Comparison of ENCODE assay signal across 8 cellular contexts in the genomic region with DNA sequence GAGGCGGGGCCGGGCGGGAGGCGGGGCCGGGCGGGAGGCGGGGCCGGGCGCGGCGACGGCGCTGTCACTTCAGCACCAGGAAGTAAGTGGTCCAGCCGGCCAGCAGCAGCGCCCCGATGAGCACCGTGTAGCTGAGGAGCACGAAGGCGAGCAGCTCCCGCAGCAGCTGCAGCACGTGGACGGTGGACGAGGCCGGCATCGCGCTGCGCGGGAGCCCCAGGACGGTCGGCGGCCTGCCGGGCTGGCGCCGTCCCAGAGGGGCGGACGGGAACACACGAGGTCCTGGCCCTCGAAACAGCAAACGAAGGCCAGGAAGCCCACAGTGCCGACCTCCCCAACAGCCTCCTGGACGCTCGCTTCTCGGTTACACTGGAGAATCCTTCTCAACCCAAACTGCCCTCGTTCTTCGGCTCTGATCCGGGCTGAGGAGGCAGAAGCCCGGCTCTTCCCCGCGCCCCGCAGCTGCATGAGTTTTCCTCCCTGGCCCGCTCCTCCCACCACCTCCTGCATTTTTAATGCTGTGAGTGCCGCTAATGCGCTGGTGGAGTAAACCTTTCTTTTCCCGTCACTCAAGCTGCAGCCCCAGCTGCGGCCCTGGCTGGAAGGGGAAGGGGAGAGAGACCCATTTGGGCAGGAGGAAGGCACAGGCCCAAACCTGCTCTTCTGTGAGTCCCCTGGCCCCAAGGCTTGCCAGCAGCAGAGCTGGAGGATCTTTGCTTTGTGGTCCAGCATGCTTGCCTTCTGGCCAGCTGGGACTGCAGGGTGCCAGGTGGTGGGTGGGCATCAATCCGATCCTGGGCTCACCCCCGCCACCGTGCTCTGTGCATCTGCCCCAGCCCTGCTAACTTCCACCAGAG.
A peak's percentile ranks its signal among the peaks of the same experiment; 100 is the strongest.
DNase-seq lines count a peak whose midpoint lies in the region; ATAC-seq and TF ChIP-seq lines count a peak whose summit lies in the region.

No MANE protein-coding gene starts in this region.

- H3K9me3 ChIP-seq in RWPE2 (ENCODE audit: severe bottlenecking): no peaks in the 10 kb centered on the region

- H3K27me3 Mint-ChIP-seq in T-helper 1 cell treated with Interleukin-12 subunit alpha and Interleukin-12 subunit beta and Interleukin-4 antibody, amounts not matched to agents 30 μg/mL and 1 μg/mL, for 36 hours (ENCODE audit: low read depth): no peaks in the 10 kb centered on the region
- H3K27me3 Mint-ChIP-seq in stimulated activated naive B cell treated with anti-CD40 and anti-IgM and Interleukin-4, amounts not matched to agents 10 μg/mL and 1 μg/mL and 100 μg/mL, for 72 hours: no peaks in the 10 kb centered on the region

- peaks cover 25% of the 10 kb centered on the region for H3K4me1 Mint-ChIP-seq in T-helper 1 cell treated with Interleukin-12 subunit alpha and Interleukin-12 subunit beta and Interleukin-4 antibody, amounts not matched to agents 30 μg/mL and 1 μg/mL, for 36 hours (ENCODE audit: low read depth)
- H3K4me1 Mint-ChIP-seq in stimulated activated naive B cell treated with anti-CD40 and anti-IgM and Interleukin-4, amounts not matched to agents 10 μg/mL and 1 μg/mL and 100 μg/mL, for 72 hours: peaks cover 21 to 32% of the 10 kb centered on the region in 2 donors

- peak overlapping the region; percentile 24 for H3K4me3 ChIP-seq in RWPE2 (ENCODE audit: severe bottlenecking)

- TF ChIP-seq CTCF in RWPE2 (IDR thresholded peaks at IDR 0.05; ENCODE audit: poor library complexity, severe bottlenecking): no peak

- ATAC-seq in RWPE2 (ENCODE audit: low read depth): peak; percentile 63
- ATAC-seq in stimulated activated naive B cell treated with anti-CD40 and anti-IgM and Interleukin-4, amounts not matched to agents 10 μg/mL and 1 μg/mL and 100 μg/mL, for 72 hours (replicated peaks): peak in 1 of 2 donors; percentile 54

- DNase-seq in T-helper 1 cell (no peak), RWPE2 (ENCODE audit: low spot score) (no peak), globus pallidus (ENCODE audit: low spot score) (peak; percentile 4), NCI-H510A (lab: John Stamatoyannopoulos, UW) (no peak), activated gamma-delta T cell treated with Interleukin-2 at 50 U/mL for 16 hours (no peak)
- no peak for DNase-seq in stimulated activated naive B cell treated with anti-CD40 and anti-IgM and Interleukin-4, amounts not matched to agents 10 μg/mL and 1 μg/mL and 100 μg/mL, for 72 hours
- no peak for DNase-seq in NK-92 treated with Interleukin-12 subunit alpha and Interleukin-12 subunit beta, amount 100 ng/mL, for 24 hours (lab: John Stamatoyannopoulos, UW)

- H3K27me3 ChIP-seq in RWPE2 (ENCODE audit: insufficient read depth, poor library complexity, severe bottlenecking): no peaks in the 10 kb centered on the region

- peak overlapping the region; percentile 75 for H3K4me3 Mint-ChIP-seq in T-helper 1 cell treated with Interleukin-12 subunit alpha and Interleukin-12 subunit beta and Interleukin-4 antibody, amounts not matched to agents 30 μg/mL and 1 μg/mL, for 36 hours
- peak overlapping the region; percentile 72 to 99 for H3K4me3 Mint-ChIP-seq in stimulated activated naive B cell treated with anti-CD40 and anti-IgM and Interleukin-4, amounts not matched to agents 10 μg/mL and 1 μg/mL and 100 μg/mL, for 72 hours

- peaks cover 22% of the 10 kb centered on the region for H3K36me3 ChIP-seq in RWPE2 (ENCODE audit: low read depth)

- peaks cover 5% of the 10 kb centered on the region for H3K4me1 ChIP-seq in RWPE2 (ENCODE audit: insufficient read depth, poor library complexity, severe bottlenecking)

- no peaks in the 10 kb centered on the region for H3K9me3 Mint-ChIP-seq in T-helper 1 cell treated with Interleukin-12 subunit alpha and Interleukin-12 subunit beta and Interleukin-4 antibody, amounts not matched to agents 30 μg/mL and 1 μg/mL, for 36 hours
- no peaks in the 10 kb centered on the region for H3K9me3 Mint-ChIP-seq in stimulated activated naive B cell treated with anti-CD40 and anti-IgM and Interleukin-4, amounts not matched to agents 10 μg/mL and 1 μg/mL and 100 μg/mL, for 72 hours

- H3K36me3 Mint-ChIP-seq in T-helper 1 cell treated with Interleukin-12 subunit alpha and Interleukin-12 subunit beta and Interleukin-4 antibody, amounts not matched to agents 30 μg/mL and 1 μg/mL, for 36 hours (ENCODE audit: low read depth): peaks cover 21% of the 10 kb centered on the region
- peaks cover 32 to 52% of the 10 kb centered on the region in 2 donors for H3K36me3 Mint-ChIP-seq in stimulated activated naive B cell treated with anti-CD40 and anti-IgM and Interleukin-4, amounts not matched to agents 10 μg/mL and 1 μg/mL and 100 μg/mL, for 72 hours

- no peak overlapping the region for H3K27ac ChIP-seq in RWPE2 (ENCODE audit: poor library complexity, severe bottlenecking)

- H3K27ac Mint-ChIP-seq in T-helper 1 cell treated with Interleukin-12 subunit alpha and Interleukin-12 subunit beta and Interleukin-4 antibody, amounts not matched to agents 30 μg/mL and 1 μg/mL, for 36 hours: peak overlapping the region; percentile 62
- H3K27ac Mint-ChIP-seq in stimulated activated naive B cell treated with anti-CD40 and anti-IgM and Interleukin-4, amounts not matched to agents 10 μg/mL and 1 μg/mL and 100 μg/mL, for 72 hours: peak overlapping the region; percentile 42
